In the genomic region with DNA sequence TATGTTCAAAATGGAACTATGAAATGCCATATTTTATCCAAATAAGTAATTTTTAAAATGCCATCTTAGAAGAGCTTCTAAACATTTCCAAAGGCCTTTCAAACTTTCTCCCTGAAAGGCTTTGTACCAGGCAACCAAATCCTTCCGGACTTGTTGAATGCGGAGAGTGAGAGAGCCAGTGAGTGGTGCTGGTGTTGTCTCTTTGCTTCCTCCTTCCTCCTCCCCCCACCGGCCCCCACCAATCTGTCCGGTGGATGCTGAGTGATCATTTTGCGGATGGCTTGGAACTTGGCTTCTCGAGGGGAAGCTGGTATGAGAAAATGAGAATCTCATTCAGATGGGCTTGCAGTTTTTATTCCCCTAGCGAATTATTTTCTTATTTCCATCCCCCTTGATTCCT, we compare ENCODE assay signal across 10 cellular contexts.
DNase-seq lines count a peak whose midpoint lies in the region; ATAC-seq and TF ChIP-seq lines count a peak whose summit lies in the region.
"Had no signal": no experiment of that assay in that cellular context is flagged by ENCODE, and none has a peak within 500 bp of the region (broad histone marks: within the 10 kb centered on the region; RNA-seq: fewer than 3 reads in every experiment).

No MANE protein-coding gene starts in this region.

- TF ChIP-seq CTCF in endothelial cell (IDR thresholded peaks at IDR 0.05; ENCODE audit: unreplicated experiment) (no peak), neural progenitor cell (IDR thresholded peaks at IDR 0.05) (no peak)

- POLR2A ChIA-PET in activated CD4-positive, alpha-beta T cell treated with anti-CD3 and anti-CD28 coated beads, Interleukin-2, amount 10 ng/mL, durations not matched to agents 7 days and 5 days (lab: Charles Lee) = no interaction called here

- H3K27me3 ChIP-seq in BLaER1 (peaks cover 13% of the 10 kb centered on the region), MG63 (no peaks in the 10 kb centered on the region), neural progenitor cell (peaks cover 12% of the 10 kb centered on the region)

- no peaks in the 10 kb centered on the region for H3K36me3 Mint-ChIP-seq in endothelial cell (ENCODE audit: low read depth, unreplicated experiment)
- no peaks in the 10 kb centered on the region for H3K36me3 Mint-ChIP-seq in neural progenitor cell
- no peaks in the 10 kb centered on the region for H3K36me3 Mint-ChIP-seq in activated CD4-positive, alpha-beta T cell treated with anti-CD3 and anti-CD28 coated beads, Interleukin-2, amount 10 ng/mL, durations not matched to agents 7 days and 5 days (ENCODE audit: low read depth)
- H3K36me3 Mint-ChIP-seq: activated CD4-positive, alpha-beta memory T cell treated with anti-CD3 and anti-CD28 coated beads for 36 hours had no signal

- H3K36me3 ChIP-seq in BLaER1 = no peaks in the 10 kb centered on the region
- H3K36me3 ChIP-seq in MG63 = no peaks in the 10 kb centered on the region
- H3K36me3 ChIP-seq in neural progenitor cell = no peaks in the 10 kb centered on the region

- H3K4me1 ChIP-seq in BLaER1 (peaks cover 66% of the 10 kb centered on the region), neural progenitor cell (peaks cover 22% of the 10 kb centered on the region)
- H3K4me1 ChIP-seq: Caco-2 had no signal

- H3K4me3 ChIP-seq in BLaER1 = no peak overlapping the region; the same call in 1 of the 2 replicates
- no peak overlapping the region for H3K4me3 ChIP-seq in MG63
- H3K4me3 ChIP-seq in neural progenitor cell = peak overlapping the region; percentile 24

- H3F3A ChIP-seq in neural progenitor cell (ENCODE audit: low read depth) = peaks cover 14% of the 10 kb centered on the region

- peak overlapping the region; percentile 90 for H3K27ac Mint-ChIP-seq in endothelial cell (ENCODE audit: unreplicated experiment)
- H3K27ac Mint-ChIP-seq in neural progenitor cell = peak overlapping the region; percentile 86
- H3K27ac Mint-ChIP-seq in activated CD4-positive, alpha-beta T cell treated with anti-CD3 and anti-CD28 coated beads, Interleukin-2, amount 10 ng/mL, durations not matched to agents 7 days and 5 days = no peak overlapping the region
- H3K27ac Mint-ChIP-seq: activated CD4-positive, alpha-beta memory T cell treated with anti-CD3 and anti-CD28 coated beads for 36 hours had no signal

- H3K27me3 Mint-ChIP-seq in endothelial cell (ENCODE audit: unreplicated experiment) (no peaks in the 10 kb centered on the region), neural progenitor cell (ENCODE audit: insufficient read depth, low read depth) (peaks cover 14% of the 10 kb centered on the region)
- H3K27me3 Mint-ChIP-seq in activated CD4-positive, alpha-beta T cell treated with anti-CD3 and anti-CD28 coated beads, Interleukin-2, amount 10 ng/mL, durations not matched to agents 7 days and 5 days = peaks cover 52% of the 10 kb centered on the region

- H3K79me2 ChIP-seq in neural progenitor cell (ENCODE audit: low read depth) = no peaks in the 10 kb centered on the region

- peak; percentile 46 for DNase-seq in MG63
- peak; percentile 31 for DNase-seq in endothelial cell (ENCODE audit: low spot score)
- peak; percentile 70 for DNase-seq in neural progenitor cell (ENCODE audit: low spot score)
- no peak for DNase-seq in GDM1 (lab: John Stamatoyannopoulos, UW)
- no peak for DNase-seq in activated CD4-positive, alpha-beta T cell treated with anti-CD3 and anti-CD28 coated beads, Interleukin-2, amount 10 ng/mL, durations not matched to agents 7 days and 5 days
- no peak for DNase-seq in NCI-H2081 treated with DMSO at 0.1 percent for 48 hours (lab: John Stamatoyannopoulos, UW)
- DNase-seq: activated CD4-positive, alpha-beta memory T cell treated with anti-CD3 and anti-CD28 coated beads for 36 hours had no signal

- H3K9ac ChIP-seq in BLaER1 (no peak overlapping the region), neural progenitor cell (no peak overlapping the region)

- H3K4me1 Mint-ChIP-seq in endothelial cell (ENCODE audit: unreplicated experiment) = peaks cover 36% of the 10 kb centered on the region
- peaks cover 72% of the 10 kb centered on the region for H3K4me1 Mint-ChIP-seq in neural progenitor cell
- H3K4me1 Mint-ChIP-seq in activated CD4-positive, alpha-beta T cell treated with anti-CD3 and anti-CD28 coated beads, Interleukin-2, amount 10 ng/mL, durations not matched to agents 7 days and 5 days = peaks cover 5% of the 10 kb centered on the region

- H3K9me3 ChIP-seq in BLaER1 (peaks cover 9% of the 10 kb centered on the region), MG63 (peaks cover 5% of the 10 kb centered on the region), neural progenitor cell (ENCODE audit: low read depth) (no peaks in the 10 kb centered on the region)
- H3K9me3 ChIP-seq: Caco-2 had no signal

- H3K9me3 Mint-ChIP-seq in endothelial cell (ENCODE audit: unreplicated experiment) (no peaks in the 10 kb centered on the region), neural progenitor cell (peaks cover 6% of the 10 kb centered on the region)
- no peaks in the 10 kb centered on the region for H3K9me3 Mint-ChIP-seq in activated CD4-positive, alpha-beta T cell treated with anti-CD3 and anti-CD28 coated beads, Interleukin-2, amount 10 ng/mL, durations not matched to agents 7 days and 5 days
- H3K9me3 Mint-ChIP-seq: activated CD4-positive, alpha-beta memory T cell treated with anti-CD3 and anti-CD28 coated beads for 36 hours had no signal

- H3K4me2 ChIP-seq in BLaER1 = peak overlapping the region; percentile 79
- peak overlapping the region; percentile 51 for H3K4me2 ChIP-seq in neural progenitor cell

- ATAC-seq in HG02642 (IDR thresholded peaks at IDR 0.05; ENCODE audit: poor library complexity, unreplicated experiment) = no peak

- H2AFZ ChIP-seq in neural progenitor cell (replicated peaks) = no peak overlapping the region

- CTCF ChIA-PET in activated CD4-positive, alpha-beta T cell treated with anti-CD3 and anti-CD28 coated beads, Interleukin-2, amount 10 ng/mL, durations not matched to agents 7 days and 5 days (lab: Charles Lee) = no interaction called here

- H3K4me3 Mint-ChIP-seq in endothelial cell (ENCODE audit: unreplicated experiment) (no peak overlapping the region), neural progenitor cell (peak overlapping the region; percentile 57)
- no peak overlapping the region for H3K4me3 Mint-ChIP-seq in activated CD4-positive, alpha-beta T cell treated with anti-CD3 and anti-CD28 coated beads, Interleukin-2, amount 10 ng/mL, durations not matched to agents 7 days and 5 days
- H3K4me3 Mint-ChIP-seq: activated CD4-positive, alpha-beta memory T cell treated with anti-CD3 and anti-CD28 coated beads for 36 hours had no signal

- no peaks in the 10 kb centered on the region for H4K20me1 ChIP-seq in BLaER1
- H4K20me1 ChIP-seq in neural progenitor cell (ENCODE audit: low read depth) = no peaks in the 10 kb centered on the region

- H3K27ac ChIP-seq in BLaER1 (no peak overlapping the region), neural progenitor cell (no peak overlapping the region)

Comparison
In these comparisons a context has a peak if more than half of its experiments do, and no peak if none do; other contexts are left out.
1. DNase-seq: peak in MG63 (single experiment), endothelial cell (single experiment) and neural progenitor cell (single experiment); none in GDM1 (single experiment), activated CD4-positive, alpha-beta T cell treated with anti-CD3 and anti-CD28 coated beads, Interleukin-2, amount 10 ng/mL, durations not matched to agents 7 days and 5 days (single experiment) and NCI-H2081 treated with DMSO at 0.1 percent for 48 hours (single experiment).